In genomic region chr7:17095951-17096350, GRCh38 we compare ENCODE assay signal across 17 cellular contexts.
DNase-seq lines count a peak whose midpoint lies in the region; ATAC-seq and TF ChIP-seq lines count a peak whose summit lies in the region.
"Had no signal": no experiment of that assay in that cellular context is flagged by ENCODE, and none has a peak within 500 bp of the region (broad histone marks: within the 10 kb centered on the region; RNA-seq: fewer than 3 reads in every experiment).

No MANE protein-coding gene starts in this region.

- no peaks in the 10 kb centered on the region for H3K36me3 ChIP-seq in breast epithelium

- TF ChIP-seq POLR2A in breast epithelium (IDR thresholded peaks at IDR 0.05) = no peak

- H3K27me3 ChIP-seq in breast epithelium = no peaks in the 10 kb centered on the region

- H3K4me1 ChIP-seq in breast epithelium = no peaks in the 10 kb centered on the region

- no peak for ATAC-seq in HG02840 (IDR thresholded peaks at IDR 0.05; ENCODE audit: low FRiP score, unreplicated experiment)
- ATAC-seq in GM21528 (IDR thresholded peaks at IDR 0.05; ENCODE audit: low FRiP score, unreplicated experiment) = no peak
- ATAC-seq: GM12878 had no signal

- H3K27ac ChIP-seq in breast epithelium = peak overlapping the region; percentile 27 to 29
- H3K27ac ChIP-seq: HL-60 had no signal

- no peak overlapping the region for H3K4me3 ChIP-seq in breast epithelium
- H3K4me3 ChIP-seq: GM12878 had no signal

- TF ChIP-seq CTCF in breast epithelium (IDR thresholded peaks at IDR 0.05) = no peak

- H3K9me3 ChIP-seq in breast epithelium = no peaks in the 10 kb centered on the region

- peak; percentile 6 for DNase-seq in DMS79 treated with DMSO at 0.1 percent for 48 hours (lab: John Stamatoyannopoulos, UW)
- no peak for DNase-seq in DMS79 (lab: John Stamatoyannopoulos, UW)
- DNase-seq in NCI-H526 treated with DMSO at 0.1 percent for 48 hours (lab: John Stamatoyannopoulos, UW) = peak; percentile 50
- no peak for DNase-seq in breast epithelium (ENCODE audit: low spot score in 2 of 2)
- peak; percentile 8 for DNase-seq in pons (ENCODE audit: low spot score)
- DNase-seq in NCI-H82 treated with DMSO at 0.1 percent for 48 hours (lab: John Stamatoyannopoulos, UW; ENCODE audit: unreplicated experiment) = no peak
- DNase-seq: C1 segment of cervical spinal cord, KBM-7, MM.1S, NCI-H1105 treated with DMSO at 0.1 percent for 48 hours, NCI-H187 treated with DMSO at 0.1 percent for 48 hours, NCI-H2171 treated with DMSO at 0.1 percent for 48 hours, RPMI8226 had no signal

- intact Hi-C loops in breast epithelium (cut with DNase I; ENCODE audit: low total_unique reads) = no loop called here

Comparison
In these comparisons a context has a peak if more than half of its experiments do, and no peak if none do; other contexts are left out.
1. DNase-seq: peak in DMS79 treated with DMSO at 0.1 percent for 48 hours (single experiment), NCI-H526 treated with DMSO at 0.1 percent for 48 hours (single experiment) and pons (single experiment); none in DMS79 (single experiment), breast epithelium (0 of 2) and NCI-H82 treated with DMSO at 0.1 percent for 48 hours (single experiment).